1 cellular context compared by ENCODE assay signal in genomic region chr1:198352975-198353695, GRCh38.
TF ChIP-seq lines count a peak whose summit lies in the region.

No MANE protein-coding gene starts in this region.

TF ChIP-seq in GM12878, 131 proteins besides CTCF, POLR2A, EP300 and RAD21 (continued from another document and continues in another):
- no peak for TF ChIP-seq PRDM15 (CRISPR knock-in tag; IDR thresholded peaks at IDR 0.05)
- no peak for TF ChIP-seq TARDBP (IDR thresholded peaks at IDR 0.05; ENCODE audit: borderline replicate concordance)
- TF ChIP-seq NR2C1 (IDR thresholded peaks at IDR 0.05) = no peak
- no peak for TF ChIP-seq ZNF24 (IDR thresholded peaks at IDR 0.05)
- TF ChIP-seq CHD2 (IDR thresholded peaks at IDR 0.05; ENCODE audit: borderline replicate concordance, low read depth, low read length) = no peak
- TF ChIP-seq, protein P1, sequence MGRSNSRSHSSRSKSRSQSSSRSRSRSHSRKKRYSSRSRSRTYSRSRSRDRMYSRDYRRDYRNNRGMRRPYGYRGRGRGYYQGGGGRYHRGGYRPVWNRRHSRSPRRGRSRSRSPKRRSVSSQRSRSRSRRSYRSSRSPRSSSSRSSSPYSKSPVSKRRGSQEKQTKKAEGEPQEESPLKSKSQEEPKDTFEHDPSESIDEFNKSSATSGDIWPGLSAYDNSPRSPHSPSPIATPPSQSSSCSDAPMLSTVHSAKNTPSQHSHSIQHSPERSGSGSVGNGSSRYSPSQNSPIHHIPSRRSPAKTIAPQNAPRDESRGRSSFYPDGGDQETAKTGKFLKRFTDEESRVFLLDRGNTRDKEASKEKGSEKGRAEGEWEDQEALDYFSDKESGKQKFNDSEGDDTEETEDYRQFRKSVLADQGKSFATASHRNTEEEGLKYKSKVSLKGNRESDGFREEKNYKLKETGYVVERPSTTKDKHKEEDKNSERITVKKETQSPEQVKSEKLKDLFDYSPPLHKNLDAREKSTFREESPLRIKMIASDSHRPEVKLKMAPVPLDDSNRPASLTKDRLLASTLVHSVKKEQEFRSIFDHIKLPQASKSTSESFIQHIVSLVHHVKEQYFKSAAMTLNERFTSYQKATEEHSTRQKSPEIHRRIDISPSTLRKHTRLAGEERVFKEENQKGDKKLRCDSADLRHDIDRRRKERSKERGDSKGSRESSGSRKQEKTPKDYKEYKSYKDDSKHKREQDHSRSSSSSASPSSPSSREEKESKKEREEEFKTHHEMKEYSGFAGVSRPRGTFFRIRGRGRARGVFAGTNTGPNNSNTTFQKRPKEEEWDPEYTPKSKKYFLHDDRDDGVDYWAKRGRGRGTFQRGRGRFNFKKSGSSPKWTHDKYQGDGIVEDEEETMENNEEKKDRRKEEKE (IDR thresholded peaks at IDR 0.05) = no peak
- no peak for TF ChIP-seq NRF1 (conservative IDR thresholded peaks at IDR 0.05; ENCODE audit: low read depth, low read length)
- peak; percentile 49; the same call in 1 of the 2 replicates for TF ChIP-seq MTA2 (IDR thresholded peaks at IDR 0.05; ENCODE audit: low read depth)
- TF ChIP-seq ATF2 (IDR thresholded peaks at IDR 0.05; ENCODE audit: low read length) = peak; percentile 89
- TF ChIP-seq CREM (IDR thresholded peaks at IDR 0.05; ENCODE audit: low read depth) = peak; percentile 69
- TF ChIP-seq SREBF2 (IDR thresholded peaks at IDR 0.05; ENCODE audit: low read length) = no peak
- TF ChIP-seq ZNF217 (IDR thresholded peaks at IDR 0.05) = peak; percentile 60; the same call in 1 of the 2 replicates
- TF ChIP-seq NFXL1 (IDR thresholded peaks at IDR 0.05; ENCODE audit: borderline replicate concordance) = no peak
- TF ChIP-seq, protein P2, sequence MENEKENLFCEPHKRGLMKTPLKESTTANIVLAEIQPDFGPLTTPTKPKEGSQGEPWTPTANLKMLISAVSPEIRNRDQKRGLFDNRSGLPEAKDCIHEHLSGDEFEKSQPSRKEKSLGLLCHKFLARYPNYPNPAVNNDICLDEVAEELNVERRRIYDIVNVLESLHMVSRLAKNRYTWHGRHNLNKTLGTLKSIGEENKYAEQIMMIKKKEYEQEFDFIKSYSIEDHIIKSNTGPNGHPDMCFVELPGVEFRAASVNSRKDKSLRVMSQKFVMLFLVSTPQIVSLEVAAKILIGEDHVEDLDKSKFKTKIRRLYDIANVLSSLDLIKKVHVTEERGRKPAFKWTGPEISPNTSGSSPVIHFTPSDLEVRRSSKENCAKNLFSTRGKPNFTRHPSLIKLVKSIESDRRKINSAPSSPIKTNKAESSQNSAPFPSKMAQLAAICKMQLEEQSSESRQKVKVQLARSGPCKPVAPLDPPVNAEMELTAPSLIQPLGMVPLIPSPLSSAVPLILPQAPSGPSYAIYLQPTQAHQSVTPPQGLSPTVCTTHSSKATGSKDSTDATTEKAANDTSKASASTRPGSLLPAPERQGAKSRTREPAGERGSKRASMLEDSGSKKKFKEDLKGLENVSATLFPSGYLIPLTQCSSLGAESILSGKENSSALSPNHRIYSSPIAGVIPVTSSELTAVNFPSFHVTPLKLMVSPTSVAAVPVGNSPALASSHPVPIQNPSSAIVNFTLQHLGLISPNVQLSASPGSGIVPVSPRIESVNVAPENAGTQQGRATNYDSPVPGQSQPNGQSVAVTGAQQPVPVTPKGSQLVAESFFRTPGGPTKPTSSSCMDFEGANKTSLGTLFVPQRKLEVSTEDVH (IDR thresholded peaks at IDR 0.05; ENCODE audit: low read depth, partially characterized antibody) = no peak
- peak in 1 of 2 experiments; percentile 2; a peak in 1 of 4 replicates for TF ChIP-seq BHLHE40 (IDR thresholded peaks at IDR 0.05; ENCODE audit: borderline replicate concordance in 1 of 2, low read depth in 2 of 2, low read length in 1 of 2)
- TF ChIP-seq, protein P3, sequence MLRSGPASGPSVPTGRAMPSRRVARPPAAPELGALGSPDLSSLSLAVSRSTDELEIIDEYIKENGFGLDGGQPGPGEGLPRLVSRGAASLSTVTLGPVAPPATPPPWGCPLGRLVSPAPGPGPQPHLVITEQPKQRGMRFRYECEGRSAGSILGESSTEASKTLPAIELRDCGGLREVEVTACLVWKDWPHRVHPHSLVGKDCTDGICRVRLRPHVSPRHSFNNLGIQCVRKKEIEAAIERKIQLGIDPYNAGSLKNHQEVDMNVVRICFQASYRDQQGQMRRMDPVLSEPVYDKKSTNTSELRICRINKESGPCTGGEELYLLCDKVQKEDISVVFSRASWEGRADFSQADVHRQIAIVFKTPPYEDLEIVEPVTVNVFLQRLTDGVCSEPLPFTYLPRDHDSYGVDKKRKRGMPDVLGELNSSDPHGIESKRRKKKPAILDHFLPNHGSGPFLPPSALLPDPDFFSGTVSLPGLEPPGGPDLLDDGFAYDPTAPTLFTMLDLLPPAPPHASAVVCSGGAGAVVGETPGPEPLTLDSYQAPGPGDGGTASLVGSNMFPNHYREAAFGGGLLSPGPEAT (IDR thresholded peaks at IDR 0.05; ENCODE audit: low read depth) = peak; percentile 66; the same call in 1 of the 2 replicates
- TF ChIP-seq RUNX3 (IDR thresholded peaks at IDR 0.05; ENCODE audit: low read length) = peak; percentile 95
- TF ChIP-seq CBFB (IDR thresholded peaks at IDR 0.05; ENCODE audit: low read depth) = peak; percentile 34; the same call in 1 of the 2 replicates
- peak; percentile 85 for TF ChIP-seq TCF7 (IDR thresholded peaks at IDR 0.05; ENCODE audit: borderline replicate concordance)
- no peak for TF ChIP-seq ELK1 (IDR thresholded peaks at IDR 0.05; ENCODE audit: low read depth, low read length)
- TF ChIP-seq, protein P4, sequence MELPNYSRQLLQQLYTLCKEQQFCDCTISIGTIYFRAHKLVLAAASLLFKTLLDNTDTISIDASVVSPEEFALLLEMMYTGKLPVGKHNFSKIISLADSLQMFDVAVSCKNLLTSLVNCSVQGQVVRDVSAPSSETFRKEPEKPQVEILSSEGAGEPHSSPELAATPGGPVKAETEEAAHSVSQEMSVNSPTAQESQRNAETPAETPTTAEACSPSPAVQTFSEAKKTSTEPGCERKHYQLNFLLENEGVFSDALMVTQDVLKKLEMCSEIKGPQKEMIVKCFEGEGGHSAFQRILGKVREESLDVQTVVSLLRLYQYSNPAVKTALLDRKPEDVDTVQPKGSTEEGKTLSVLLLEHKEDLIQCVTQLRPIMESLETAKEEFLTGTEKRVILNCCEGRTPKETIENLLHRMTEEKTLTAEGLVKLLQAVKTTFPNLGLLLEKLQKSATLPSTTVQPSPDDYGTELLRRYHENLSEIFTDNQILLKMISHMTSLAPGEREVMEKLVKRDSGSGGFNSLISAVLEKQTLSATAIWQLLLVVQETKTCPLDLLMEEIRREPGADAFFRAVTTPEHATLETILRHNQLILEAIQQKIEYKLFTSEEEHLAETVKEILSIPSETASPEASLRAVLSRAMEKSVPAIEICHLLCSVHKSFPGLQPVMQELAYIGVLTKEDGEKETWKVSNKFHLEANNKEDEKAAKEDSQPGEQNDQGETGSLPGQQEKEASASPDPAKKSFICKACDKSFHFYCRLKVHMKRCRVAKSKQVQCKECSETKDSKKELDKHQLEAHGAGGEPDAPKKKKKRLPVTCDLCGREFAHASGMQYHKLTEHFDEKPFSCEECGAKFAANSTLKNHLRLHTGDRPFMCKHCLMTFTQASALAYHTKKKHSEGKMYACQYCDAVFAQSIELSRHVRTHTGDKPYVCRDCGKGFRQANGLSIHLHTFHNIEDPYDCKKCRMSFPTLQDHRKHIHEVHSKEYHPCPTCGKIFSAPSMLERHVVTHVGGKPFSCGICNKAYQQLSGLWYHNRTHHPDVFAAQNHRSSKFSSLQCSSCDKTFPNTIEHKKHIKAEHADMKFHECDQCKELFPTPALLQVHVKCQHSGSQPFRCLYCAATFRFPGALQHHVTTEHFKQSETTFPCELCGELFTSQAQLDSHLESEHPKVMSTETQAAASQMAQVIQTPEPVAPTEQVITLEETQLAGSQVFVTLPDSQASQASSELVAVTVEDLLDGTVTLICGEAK (IDR thresholded peaks at IDR 0.05; ENCODE audit: borderline replicate concordance) = no peak
- no peak for TF ChIP-seq SUPT20H (IDR thresholded peaks at IDR 0.05; ENCODE audit: borderline replicate concordance, control insufficient read depth, low read depth, low read length)
- peak; percentile 77; the same call in 1 of the 2 replicates for TF ChIP-seq IRF4 (IDR thresholded peaks at IDR 0.05; ENCODE audit: low read depth, low read length)
- TF ChIP-seq, protein P5, sequence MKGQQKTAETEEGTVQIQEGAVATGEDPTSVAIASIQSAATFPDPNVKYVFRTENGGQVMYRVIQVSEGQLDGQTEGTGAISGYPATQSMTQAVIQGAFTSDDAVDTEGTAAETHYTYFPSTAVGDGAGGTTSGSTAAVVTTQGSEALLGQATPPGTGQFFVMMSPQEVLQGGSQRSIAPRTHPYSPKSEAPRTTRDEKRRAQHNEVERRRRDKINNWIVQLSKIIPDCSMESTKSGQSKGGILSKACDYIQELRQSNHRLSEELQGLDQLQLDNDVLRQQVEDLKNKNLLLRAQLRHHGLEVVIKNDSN (IDR thresholded peaks at IDR 0.05; ENCODE audit: borderline replicate concordance, extremely low read length, insufficient read depth, low read depth, low read length) = no peak
- no peak for TF ChIP-seq SUZ12 (IDR thresholded peaks at IDR 0.05; ENCODE audit: unreplicated experiment)
- no peak for TF ChIP-seq KAT2A (conservative IDR thresholded peaks at IDR 0.05; ENCODE audit: control insufficient read depth, low read depth, low read length)
- TF ChIP-seq BMI1 (IDR thresholded peaks at IDR 0.05; ENCODE audit: borderline replicate concordance) = no peak
- TF ChIP-seq NFIC (IDR thresholded peaks at IDR 0.05; ENCODE audit: low read depth, low read length) = peak; percentile 96
- peak; percentile 24 to 29; a peak in 1 of 4 replicates for TF ChIP-seq IKZF2 (IDR thresholded peaks at IDR 0.05)
- TF ChIP-seq ZBED1 (IDR thresholded peaks at IDR 0.05; ENCODE audit: borderline replicate concordance) = 0 out of 2 replicates have a peak, but pooled peaks have one; percentile 16
- TF ChIP-seq YBX1 (IDR thresholded peaks at IDR 0.05) = no peak
- no peak for TF ChIP-seq HDAC2 (IDR thresholded peaks at IDR 0.05)
- TF ChIP-seq SMARCA5 (IDR thresholded peaks at IDR 0.05) = no peak
- peak in 1 of 2 experiments; percentile 41; a peak in 1 of 4 replicates for TF ChIP-seq ETV6 (conservative IDR thresholded peaks at IDR 0.05 in 1 of 2, IDR thresholded peaks at IDR 0.05 in 1 of 2; ENCODE audit: borderline replicate concordance in 1 of 2, low read depth in 1 of 2)
- 0 out of 2 replicates have a peak, but pooled peaks have one; percentile 32 for TF ChIP-seq PML (IDR thresholded peaks at IDR 0.05; ENCODE audit: low read length)
- TF ChIP-seq EED (IDR thresholded peaks at IDR 0.05; ENCODE audit: low read depth) = no peak
- TF ChIP-seq SMC3 (IDR thresholded peaks at IDR 0.05; ENCODE audit: borderline replicate concordance, low read length) = no peak
- TF ChIP-seq KDM1A (IDR thresholded peaks at IDR 0.05; ENCODE audit: borderline replicate concordance) = no peak
- TF ChIP-seq, protein P6, sequence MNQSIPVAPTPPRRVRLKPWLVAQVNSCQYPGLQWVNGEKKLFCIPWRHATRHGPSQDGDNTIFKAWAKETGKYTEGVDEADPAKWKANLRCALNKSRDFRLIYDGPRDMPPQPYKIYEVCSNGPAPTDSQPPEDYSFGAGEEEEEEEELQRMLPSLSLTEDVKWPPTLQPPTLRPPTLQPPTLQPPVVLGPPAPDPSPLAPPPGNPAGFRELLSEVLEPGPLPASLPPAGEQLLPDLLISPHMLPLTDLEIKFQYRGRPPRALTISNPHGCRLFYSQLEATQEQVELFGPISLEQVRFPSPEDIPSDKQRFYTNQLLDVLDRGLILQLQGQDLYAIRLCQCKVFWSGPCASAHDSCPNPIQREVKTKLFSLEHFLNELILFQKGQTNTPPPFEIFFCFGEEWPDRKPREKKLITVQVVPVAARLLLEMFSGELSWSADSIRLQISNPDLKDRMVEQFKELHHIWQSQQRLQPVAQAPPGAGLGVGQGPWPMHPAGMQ (IDR thresholded peaks at IDR 0.05; ENCODE audit: borderline replicate concordance) = no peak
